Comparison of ENCODE assay signal across 9 cellular contexts in the genomic region with DNA sequence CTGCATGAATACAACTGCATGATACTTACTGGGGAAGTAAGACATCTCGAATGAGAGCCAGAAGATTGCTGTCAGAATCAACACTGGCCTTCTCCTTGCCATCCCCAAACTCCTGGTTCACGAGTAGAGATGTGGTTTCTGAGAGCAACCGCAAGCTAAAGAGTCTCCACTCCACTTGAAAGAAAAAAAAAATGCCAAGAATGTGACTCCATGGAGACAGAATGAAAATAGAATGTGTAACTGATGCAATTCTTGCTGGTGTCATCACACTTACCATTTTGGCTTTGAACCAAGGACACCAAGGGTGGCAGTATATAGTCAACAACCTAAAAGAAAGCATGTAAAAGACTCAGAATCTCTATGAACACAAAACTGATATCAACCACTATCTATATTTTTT.
DNase-seq lines count a peak whose midpoint lies in the region; ATAC-seq and TF ChIP-seq lines count a peak whose summit lies in the region.
"Had no signal": no experiment of that assay in that cellular context is flagged by ENCODE, and none has a peak within 500 bp of the region (broad histone marks: within the 10 kb centered on the region; RNA-seq: fewer than 3 reads in every experiment).

No MANE protein-coding gene starts in this region.

- no peak overlapping the region for H3K9ac ChIP-seq in fibroblast of lung (ENCODE audit: insufficient read depth, low read length)

- H2AFZ ChIP-seq in fibroblast of lung (ENCODE audit: low read length) = no peak overlapping the region

- H3K79me2 ChIP-seq in fibroblast of lung (ENCODE audit: control insufficient read depth, insufficient read depth, low read length) = no peaks in the 10 kb centered on the region

- no peak for ATAC-seq in omental fat pad (ENCODE audit: low FRiP score)
- ATAC-seq in HG03520 (IDR thresholded peaks at IDR 0.05; ENCODE audit: unreplicated experiment) = no peak
- no peak for ATAC-seq in HG02588 (IDR thresholded peaks at IDR 0.05; ENCODE audit: unreplicated experiment)
- ATAC-seq: activated naive CD4-positive, alpha-beta T cell treated with anti-CD3 and anti-CD28 coated beads, Interleukin-2, amount 50 U/mL, for 72 hours had no signal

- no peaks in the 10 kb centered on the region for H3K36me3 ChIP-seq in fibroblast of lung (ENCODE audit: control insufficient read depth, insufficient read depth, low read length)

- no peaks in the 10 kb centered on the region for H3K27me3 ChIP-seq in fibroblast of lung (ENCODE audit: control insufficient read depth, insufficient read depth, low read length)

- no peaks in the 10 kb centered on the region for H3K4me1 ChIP-seq in fibroblast of lung (ENCODE audit: control insufficient read depth, extremely low read depth, insufficient read depth, low read length)

- H4K20me1 ChIP-seq in fibroblast of lung (ENCODE audit: control insufficient read depth, extremely low read depth, insufficient read depth, low read length) = no peaks in the 10 kb centered on the region

- H3K4me2 ChIP-seq in fibroblast of lung (ENCODE audit: extremely low read depth, insufficient read depth, low read length) = peak overlapping the region; percentile 11

- H3K4me3 ChIP-seq in fibroblast of lung (replicated peaks in 1 of 4; ENCODE audit: control extremely low read depth in 1 of 4, insufficient read depth in 1 of 4, low read depth in 3 of 4, low read length in 4 of 4) = no peak overlapping the region

- DNase-seq in GM04504 (ENCODE audit: low read depth) (peak; percentile 94), OCI-M1 (lab: John Stamatoyannopoulos, UW) (peak; percentile 85), fibroblast of lung (ENCODE audit: low read depth in 2 of 2) (peak; percentile 95 to 97), renal cortical epithelial cell (ENCODE audit: low read depth) (peak; percentile 99), GM19238 (ENCODE audit: insufficient read length, low spot score) (no peak), omental fat pad (ENCODE audit: low spot score) (no peak)

- H3K27ac ChIP-seq in fibroblast of lung (ENCODE audit: insufficient read depth, low read length) = no peak overlapping the region

- H3K9me3 ChIP-seq in fibroblast of lung (ENCODE audit: control insufficient read depth, insufficient read depth, low read depth, low read length) = no peaks in the 10 kb centered on the region

- TF ChIP-seq CTCF in fibroblast of lung (conservative IDR thresholded peaks at IDR 0.05 in 1 of 2, IDR thresholded peaks at IDR 0.05 in 1 of 2; ENCODE audit: low read depth in 1 of 2, low read length in 2 of 2) (no peak), omental fat pad (IDR thresholded peaks at IDR 0.05) (no peak)

Comparison
In these comparisons a context has a peak if more than half of its experiments do, and no peak if none do; other contexts are left out.
1. DNase-seq: peak in GM04504 (single experiment), OCI-M1 (single experiment), fibroblast of lung (2 of 2) and renal cortical epithelial cell (single experiment); none in GM19238 (single experiment) and omental fat pad (single experiment).